ENCODE assay signal across 34 cellular contexts in genomic region chr12:120180975-120181374, GRCh38.
"Had no signal": no experiment of that assay in that cellular context is flagged by ENCODE, and none has a peak within 500 bp of the region (broad histone marks: within the 10 kb centered on the region; RNA-seq: fewer than 3 reads in every experiment).

No MANE protein-coding gene starts in this region.

- H3K27ac ChIP-seq: body of pancreas, cardiac muscle cell, colonic mucosa, heart left ventricle, WERI-Rb-1 had no signal

- ATAC-seq: activated CD4-positive, CD25-positive, alpha-beta regulatory T cell treated with anti-CD3 and anti-CD28 coated beads, Interleukin-2, amount 50 U/mL, for 24 hours; activated CD8-positive, alpha-beta memory T cell treated with anti-CD3 and anti-CD28 coated beads, Interleukin-2, amount 10 ng/mL, durations not matched to agents 7 days and 5 days; activated CD8-positive, alpha-beta T cell treated with anti-CD3 and anti-CD28 coated beads, Interleukin-2, amount 10 ng/mL, durations not matched to agents 7 days and 5 days; activated naive CD8-positive, alpha-beta T cell treated with anti-CD3 and anti-CD28 coated beads, Interleukin-2, amount 50 U/mL, for 24 hours; body of pancreas; esophagus mucosa; heart left ventricle; T-helper 17 cell had no signal

- H3K4me3 ChIP-seq: adrenal gland, body of pancreas, cardiac muscle cell, colonic mucosa, heart left ventricle had no signal

- H3K27me3 ChIP-seq: adrenal gland, body of pancreas, cardiac muscle cell, colonic mucosa, heart left ventricle had no signal

- DNase-seq: activated B cell treated with CpG ODN at 0.5 μM for 24 hours; activated CD4-positive, alpha-beta T cell treated with anti-CD3 and anti-CD28 coated beads for 48 hours; activated CD4-positive, alpha-beta T cell treated with anti-CD3 and anti-CD28 coated beads, Interleukin-2, amount 50 U/mL, for 1 hour; activated CD4-positive, alpha-beta T cell treated with anti-CD3 and anti-CD28 coated beads, Interleukin-2, amount 50 U/mL, for 48 hours; activated CD8-positive, alpha-beta memory T cell treated with anti-CD3 and anti-CD28 coated beads, Interleukin-2, amount 10 ng/mL, durations not matched to agents 7 days and 5 days; activated CD8-positive, alpha-beta memory T cell treated with anti-CD3 and anti-CD28 coated beads, Interleukin-2, amount 50 U/mL, for 4 hours; activated CD8-positive, alpha-beta T cell treated with anti-CD3 and anti-CD28 coated beads, Interleukin-2, amount 10 ng/mL, durations not matched to agents 7 days and 5 days; activated effector memory CD4-positive, alpha-beta T cell treated with anti-CD3 and anti-CD28 coated beads, Interleukin-2, amount 50 U/mL, for 16 hours; activated naive CD4-positive, alpha-beta T cell treated with anti-CD3 and anti-CD28 coated beads for 36 hours; activated naive CD8-positive, alpha-beta T cell treated with anti-CD3 and anti-CD28 coated beads for 36 hours; activated naive CD8-positive, alpha-beta T cell treated with anti-CD3 and anti-CD28 coated beads, Interleukin-2, amount 50 U/mL, for 24 hours; activated T-cell treated with anti-CD3 and anti-CD28 coated beads, Interleukin-2, amount 50 U/mL, for 1 hour; activated T-cell treated with anti-CD3 and anti-CD28 coated beads, Interleukin-2, amount 50 U/mL, for 48 hours; amygdala; body of pancreas; central memory CD4-positive, alpha-beta T cell; cerebellar nuclear complex; colonic mucosa; effector CD8-positive, alpha-beta T cell; foreskin fibroblast; glutamatergic neuron; heart left ventricle; T-helper 1 cell; T-helper 17 cell; T1000; WERI-Rb-1 had no signal

- H3K27ac Mint-ChIP-seq: activated B cell treated with CpG ODN at 0.5 μM for 24 hours; activated CD8-positive, alpha-beta memory T cell treated with anti-CD3 and anti-CD28 coated beads, Interleukin-2, amount 10 ng/mL, durations not matched to agents 7 days and 5 days; activated CD8-positive, alpha-beta T cell treated with anti-CD3 and anti-CD28 coated beads, Interleukin-2, amount 10 ng/mL, durations not matched to agents 7 days and 5 days; activated naive CD4-positive, alpha-beta T cell treated with anti-CD3 and anti-CD28 coated beads for 36 hours; activated naive CD4-positive, alpha-beta T cell treated with anti-CD3 and anti-CD28 coated beads, Interleukin-2, amount 50 U/mL, for 24 hours; activated naive CD8-positive, alpha-beta T cell treated with anti-CD3 and anti-CD28 coated beads for 36 hours; activated naive CD8-positive, alpha-beta T cell treated with anti-CD3 and anti-CD28 coated beads, Interleukin-2, amount 50 U/mL, for 24 hours; activated T-helper 1 cell treated with anti-CD3 and anti-CD28 coated beads, Interleukin-12 subunit alpha, Interleukin-12 subunit beta, Interleukin-2, Interleukin-4 antibody, amounts not matched to agents 30 ng/mL and 10 ng/mL and 1 ng/mL, durations not matched to agents 14 hours and 24 hours and 36 hours; activated T-helper 2 cell treated with anti-CD3 and anti-CD28 coated beads, Interferon-gamma antibody, Interleukin-2, Interleukin-4, amounts not matched to agents 10 μg/mL and 5 μg/mL and 100 μg/mL, durations not matched to agents 14 hours and 24 hours and 36 hours; T-helper 17 cell; T-helper 2 cell treated with Interferon-gamma antibody and Interleukin-4, amounts not matched to agents 5 μg/mL and 100 μg/mL, for 36 hours had no signal

- H3K9me3 Mint-ChIP-seq: activated B cell treated with CpG ODN at 0.5 μM for 24 hours; activated naive CD4-positive, alpha-beta T cell treated with anti-CD3 and anti-CD28 coated beads for 36 hours; activated naive CD4-positive, alpha-beta T cell treated with anti-CD3 and anti-CD28 coated beads, Interleukin-2, amount 50 U/mL, for 24 hours; activated naive CD8-positive, alpha-beta T cell treated with anti-CD3 and anti-CD28 coated beads for 36 hours; activated naive CD8-positive, alpha-beta T cell treated with anti-CD3 and anti-CD28 coated beads, Interleukin-2, amount 50 U/mL, for 24 hours; activated T-helper 1 cell treated with anti-CD3 and anti-CD28 coated beads, Interleukin-12 subunit alpha, Interleukin-12 subunit beta, Interleukin-2, Interleukin-4 antibody, amounts not matched to agents 30 ng/mL and 10 ng/mL and 1 ng/mL, durations not matched to agents 14 hours and 24 hours and 36 hours; activated T-helper 2 cell treated with anti-CD3 and anti-CD28 coated beads, Interferon-gamma antibody, Interleukin-2, Interleukin-4, amounts not matched to agents 10 μg/mL and 5 μg/mL and 100 μg/mL, durations not matched to agents 14 hours and 24 hours and 36 hours; T-helper 2 cell treated with Interferon-gamma antibody and Interleukin-4, amounts not matched to agents 5 μg/mL and 100 μg/mL, for 36 hours had no signal

- H3K4me3 Mint-ChIP-seq: activated B cell treated with CpG ODN at 0.5 μM for 24 hours; activated CD8-positive, alpha-beta memory T cell treated with anti-CD3 and anti-CD28 coated beads, Interleukin-2, amount 10 ng/mL, durations not matched to agents 7 days and 5 days; activated CD8-positive, alpha-beta T cell treated with anti-CD3 and anti-CD28 coated beads, Interleukin-2, amount 10 ng/mL, durations not matched to agents 7 days and 5 days; activated naive CD4-positive, alpha-beta T cell treated with anti-CD3 and anti-CD28 coated beads for 36 hours; activated naive CD4-positive, alpha-beta T cell treated with anti-CD3 and anti-CD28 coated beads, Interleukin-2, amount 50 U/mL, for 24 hours; activated naive CD8-positive, alpha-beta T cell treated with anti-CD3 and anti-CD28 coated beads for 36 hours; activated naive CD8-positive, alpha-beta T cell treated with anti-CD3 and anti-CD28 coated beads, Interleukin-2, amount 50 U/mL, for 24 hours; activated T-helper 1 cell treated with anti-CD3 and anti-CD28 coated beads, Interleukin-12 subunit alpha, Interleukin-12 subunit beta, Interleukin-2, Interleukin-4 antibody, amounts not matched to agents 30 ng/mL and 10 ng/mL and 1 ng/mL, durations not matched to agents 14 hours and 24 hours and 36 hours; T-helper 17 cell; T-helper 2 cell treated with Interferon-gamma antibody and Interleukin-4, amounts not matched to agents 5 μg/mL and 100 μg/mL, for 36 hours had no signal

- H3K4me1 Mint-ChIP-seq: activated B cell treated with CpG ODN at 0.5 μM for 24 hours; activated naive CD8-positive, alpha-beta T cell treated with anti-CD3 and anti-CD28 coated beads for 36 hours; activated naive CD8-positive, alpha-beta T cell treated with anti-CD3 and anti-CD28 coated beads, Interleukin-2, amount 50 U/mL, for 24 hours had no signal

- H3K27me3 Mint-ChIP-seq: activated B cell treated with CpG ODN at 0.5 μM for 24 hours; activated CD8-positive, alpha-beta memory T cell treated with anti-CD3 and anti-CD28 coated beads, Interleukin-2, amount 10 ng/mL, durations not matched to agents 7 days and 5 days; activated naive CD4-positive, alpha-beta T cell treated with anti-CD3 and anti-CD28 coated beads, Interleukin-2, amount 50 U/mL, for 24 hours; activated naive CD8-positive, alpha-beta T cell treated with anti-CD3 and anti-CD28 coated beads for 36 hours; activated naive CD8-positive, alpha-beta T cell treated with anti-CD3 and anti-CD28 coated beads, Interleukin-2, amount 50 U/mL, for 24 hours; T-helper 17 cell had no signal

- H3K4me1 ChIP-seq: colonic mucosa had no signal

- H3K9me3 ChIP-seq: adrenal gland, body of pancreas, colonic mucosa, heart left ventricle had no signal
